In genomic region chr19:48480151-48480475, GRCh38 we compare ENCODE assay signal across 8 cellular contexts. TPM values are rescaled to one million over a fixed set of nuclear protein-coding genes. Genes with fewer than 3 reads are reported as not detected.
DNase-seq lines count a peak whose midpoint lies in the region; ATAC-seq and TF ChIP-seq lines count a peak whose summit lies in the region.

No MANE protein-coding gene starts in this region.

- intact Hi-C loops in heart left ventricle (cut with DNase I) = no loop called here

- TF ChIP-seq POLR2A in heart left ventricle (IDR thresholded peaks at IDR 0.05) = no peak

- no peak overlapping the region for H3K4me3 ChIP-seq in DOHH2 (ENCODE audit: low read length)
- H3K4me3 ChIP-seq in heart left ventricle = peak overlapping the region; percentile 25 to 72 (median 60)
- H3K4me3 ChIP-seq in retinal pigment epithelial cell (ENCODE audit: low read length) = peak overlapping the region; percentile 47

- H3K27ac Mint-ChIP-seq in activated T-helper 17 cell treated with anti-CD3 and anti-CD28 coated beads, Interleukin-2, amount 50 U/mL, for 72 hours = peak overlapping the region; percentile 85

- peak overlapping the region; percentile 82 for H3K4me3 Mint-ChIP-seq in activated T-helper 17 cell treated with anti-CD3 and anti-CD28 coated beads, Interleukin-2, amount 50 U/mL, for 72 hours

- H3F3A ChIP-seq in DOHH2 (ENCODE audit: control insufficient read depth, insufficient read depth) = peaks cover 5% of the 10 kb centered on the region; the same call in 1 of the 2 replicates

- peaks cover 13% of the 10 kb centered on the region for H3K4me1 Mint-ChIP-seq in activated T-helper 17 cell treated with anti-CD3 and anti-CD28 coated beads, Interleukin-2, amount 50 U/mL, for 72 hours

- TF ChIP-seq CTCF in DOHH2 (IDR thresholded peaks at IDR 0.05; ENCODE audit: low read depth, low read length, poor library complexity, severe bottlenecking) (no peak), heart left ventricle (IDR thresholded peaks at IDR 0.05) (no peak), retinal pigment epithelial cell (conservative IDR thresholded peaks at IDR 0.05; ENCODE audit: low read depth, low read length) (no peak)

- peaks cover 6% of the 10 kb centered on the region; the same call in 1 of the 2 replicates for H3K4me1 ChIP-seq in DOHH2 (ENCODE audit: control insufficient read depth, low read length)
- H3K4me1 ChIP-seq in heart left ventricle = peaks cover 0 to 27% (median 19%) of the 10 kb centered on the region in 12 donors

- peaks cover 9% of the 10 kb centered on the region for H3K36me3 Mint-ChIP-seq in activated T-helper 17 cell treated with anti-CD3 and anti-CD28 coated beads, Interleukin-2, amount 50 U/mL, for 72 hours (ENCODE audit: low read depth)

- H3K36me3 ChIP-seq in DOHH2 (ENCODE audit: control insufficient read depth, low read length) (peaks cover 11% of the 10 kb centered on the region), heart left ventricle (peaks cover 3 to 41% (median 39%) of the 10 kb centered on the region in 9 donors)

- no peaks in the 10 kb centered on the region for H4K20me1 ChIP-seq in DOHH2 (ENCODE audit: control insufficient read depth, insufficient read depth, low read depth, low read length)

- ATAC-seq in activated T-helper 17 cell treated with anti-CD3 and anti-CD28 coated beads, Interleukin-2, amount 50 U/mL, for 72 hours (replicated peaks) = no peak
- ATAC-seq in heart left ventricle = peak; percentile 75 to 85 (median 80)
- no peak for ATAC-seq in HG03469 (IDR thresholded peaks at IDR 0.05; ENCODE audit: unreplicated experiment)
- no peak for ATAC-seq in GM18907 (IDR thresholded peaks at IDR 0.05; ENCODE audit: unreplicated experiment)

- H3K79me2 ChIP-seq in DOHH2 (ENCODE audit: control insufficient read depth, low read length) = no peaks in the 10 kb centered on the region

- H3K4me2 ChIP-seq in DOHH2 (ENCODE audit: low read length) = 0 out of 2 replicates have a peak overlapping the region, but pooled peaks have one; percentile 26

- no peaks in the 10 kb centered on the region for H3K9me3 Mint-ChIP-seq in activated T-helper 17 cell treated with anti-CD3 and anti-CD28 coated beads, Interleukin-2, amount 50 U/mL, for 72 hours

- H3K9me2 ChIP-seq in DOHH2 (replicated peaks; ENCODE audit: control insufficient read depth, low read length) = no peaks in the 10 kb centered on the region

- H3K27me3 ChIP-seq in DOHH2 (ENCODE audit: control insufficient read depth, low read length) (no peaks in the 10 kb centered on the region), heart left ventricle (no peaks in the 10 kb centered on the region)

- DNase-seq in heart left ventricle (peak; percentile 73 to 88 (median 77)), retinal pigment epithelial cell (ENCODE audit: low read depth) (no peak), cortex of kidney (lab: John Stamatoyannopoulos, UW) (no peak), NCI-H69 (lab: John Stamatoyannopoulos, UW) (no peak)

- H3K9me3 ChIP-seq in DOHH2 (ENCODE audit: control insufficient read depth, insufficient read depth, low read length) = no peaks in the 10 kb centered on the region
- H3K9me3 ChIP-seq in heart left ventricle = no peaks in the 10 kb centered on the region

- 13 to 18% (median 15%) methylated on average over 10 to 23 of the region's 23 CpGs for WGBS in heart left ventricle, 4 donors

- H3K27ac ChIP-seq in DOHH2 (ENCODE audit: low read depth, low read length) (no peak overlapping the region), heart left ventricle (peak overlapping the region; percentile 69 to 97 (median 92))

- H3K27me3 Mint-ChIP-seq in activated T-helper 17 cell treated with anti-CD3 and anti-CD28 coated beads, Interleukin-2, amount 50 U/mL, for 72 hours = no peaks in the 10 kb centered on the region

RNA-seq across cellular contexts. Expression of gene CYTH2, which starts 10.9 kb away (rescaled TPM):
- total RNA-seq in activated T-helper 17 cell treated with anti-CD3 and anti-CD28 coated beads, Interleukin-2, amount 50 U/mL, for 72 hours = 10 to 100 TPM; 30.6 to 35.4 TPM
- 10 to 100 TPM; 12.3 to 47.3 (median 31.0) TPM for total RNA-seq in heart left ventricle
- polyA plus RNA-seq in heart left ventricle = 10 to 100 TPM; 21.0 to 55.3 TPM

RNA-seq across cellular contexts. Expression of gene KCNJ14, which starts 24.7 kb away (rescaled TPM):
- 1 to 10 TPM; 1.7 to 2.1 TPM for total RNA-seq in activated T-helper 17 cell treated with anti-CD3 and anti-CD28 coated beads, Interleukin-2, amount 50 U/mL, for 72 hours
- 1 to 10 TPM in 1 of 9 donors, under 1 TPM in 8; 0.20 to 2.0 (median 0.40) TPM for total RNA-seq in heart left ventricle
- under 1 TPM; 0.23 to 0.83 TPM for polyA plus RNA-seq in heart left ventricle

RNA-seq across cellular contexts. Expression of gene LMTK3, which starts 31.5 kb away (rescaled TPM):
- total RNA-seq in activated T-helper 17 cell treated with anti-CD3 and anti-CD28 coated beads, Interleukin-2, amount 50 U/mL, for 72 hours = 1 to 10 TPM; 3.8 to 5.9 TPM
- 1 to 10 TPM in 6 of 9 donors, under 1 TPM in 3; 0.50 to 1.9 (median 1.4) TPM for total RNA-seq in heart left ventricle
- polyA plus RNA-seq in heart left ventricle = under 1 TPM; 0.19 to 0.99 TPM

RNA-seq across cellular contexts. Expression of gene GRWD1, which starts 34.3 kb away (rescaled TPM):
- total RNA-seq in activated T-helper 17 cell treated with anti-CD3 and anti-CD28 coated beads, Interleukin-2, amount 50 U/mL, for 72 hours = 10 to 100 TPM; 34.9 to 72.9 TPM
- 10 to 100 TPM; 13.9 to 24.7 (median 19.0) TPM for total RNA-seq in heart left ventricle
- 10 to 100 TPM in 1 of 2 donors, 1 to 10 TPM in 1; 5.1 to 35.4 TPM for polyA plus RNA-seq in heart left ventricle

Comparison
In these comparisons a context has a peak if more than half of its experiments do, and no peak if none do; other contexts are left out.
1. ATAC-seq: peak in heart left ventricle (4 of 4); none in activated T-helper 17 cell treated with anti-CD3 and anti-CD28 coated beads, Interleukin-2, amount 50 U/mL, for 72 hours (single experiment), HG03469 (single experiment) and GM18907 (single experiment).
2. DNase-seq: peak in heart left ventricle (5 of 5); none in retinal pigment epithelial cell (single experiment), cortex of kidney (single experiment) and NCI-H69 (single experiment).